Comparison of ENCODE assay signal across 1 cellular context in the genomic region with DNA sequence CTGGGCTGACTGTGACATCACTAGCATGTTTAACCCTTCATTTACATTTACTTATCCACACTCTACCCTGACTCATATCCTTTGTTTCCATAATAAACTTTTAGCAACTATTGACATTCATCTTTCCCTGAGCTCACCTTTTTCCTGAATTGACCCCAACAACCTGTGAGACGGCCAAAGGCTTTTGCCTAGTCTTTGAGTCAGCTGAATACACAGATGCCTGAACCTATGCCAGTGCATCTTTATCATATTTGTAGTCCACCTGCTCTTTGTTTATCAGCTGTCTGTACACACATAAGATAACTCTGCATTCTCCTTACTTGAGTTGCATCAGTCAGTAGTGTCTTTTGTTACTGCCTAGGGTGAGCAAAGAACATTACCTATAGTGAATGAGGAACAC.
TF ChIP-seq lines count a peak whose summit lies in the region.

No MANE protein-coding gene starts in this region.

TF ChIP-seq in HepG2, 621 proteins besides CTCF, POLR2A, EP300 and RAD21 (continued from another document and continues in another):
- TF ChIP-seq, protein P1, sequence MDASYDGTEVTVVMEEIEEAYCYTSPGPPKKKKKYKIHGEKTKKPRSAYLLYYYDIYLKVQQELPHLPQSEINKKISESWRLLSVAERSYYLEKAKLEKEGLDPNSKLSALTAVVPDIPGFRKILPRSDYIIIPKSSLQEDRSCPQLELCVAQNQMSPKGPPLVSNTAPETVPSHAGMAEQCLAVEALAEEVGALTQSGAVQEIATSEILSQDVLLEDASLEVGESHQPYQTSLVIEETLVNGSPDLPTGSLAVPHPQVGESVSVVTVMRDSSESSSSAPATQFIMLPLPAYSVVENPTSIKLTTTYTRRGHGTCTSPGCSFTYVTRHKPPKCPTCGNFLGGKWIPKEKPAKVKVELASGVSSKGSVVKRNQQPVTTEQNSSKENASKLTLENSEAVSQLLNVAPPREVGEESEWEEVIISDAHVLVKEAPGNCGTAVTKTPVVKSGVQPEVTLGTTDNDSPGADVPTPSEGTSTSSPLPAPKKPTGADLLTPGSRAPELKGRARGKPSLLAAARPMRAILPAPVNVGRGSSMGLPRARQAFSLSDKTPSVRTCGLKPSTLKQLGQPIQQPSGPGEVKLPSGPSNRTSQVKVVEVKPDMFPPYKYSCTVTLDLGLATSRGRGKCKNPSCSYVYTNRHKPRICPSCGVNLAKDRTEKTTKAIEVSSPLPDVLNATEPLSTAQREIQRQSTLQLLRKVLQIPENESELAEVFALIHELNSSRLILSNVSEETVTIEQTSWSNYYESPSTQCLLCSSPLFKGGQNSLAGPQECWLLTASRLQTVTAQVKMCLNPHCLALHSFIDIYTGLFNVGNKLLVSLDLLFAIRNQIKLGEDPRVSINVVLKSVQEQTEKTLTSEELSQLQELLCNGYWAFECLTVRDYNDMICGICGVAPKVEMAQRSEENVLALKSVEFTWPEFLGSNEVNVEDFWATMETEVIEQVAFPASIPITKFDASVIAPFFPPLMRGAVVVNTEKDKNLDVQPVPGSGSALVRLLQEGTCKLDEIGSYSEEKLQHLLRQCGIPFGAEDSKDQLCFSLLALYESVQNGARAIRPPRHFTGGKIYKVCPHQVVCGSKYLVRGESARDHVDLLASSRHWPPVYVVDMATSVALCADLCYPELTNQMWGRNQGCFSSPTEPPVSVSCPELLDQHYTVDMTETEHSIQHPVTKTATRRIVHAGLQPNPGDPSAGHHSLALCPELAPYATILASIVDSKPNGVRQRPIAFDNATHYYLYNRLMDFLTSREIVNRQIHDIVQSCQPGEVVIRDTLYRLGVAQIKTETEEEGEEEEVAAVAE (CRISPR knock-in tag; IDR thresholded peaks at IDR 0.05; ENCODE audit: borderline replicate concordance), result no peak
- TF ChIP-seq MIER3 (CRISPR knock-in tag; IDR thresholded peaks at IDR 0.05; ENCODE audit: borderline replicate concordance) (no peak), SALL1 (CRISPR knock-in tag; IDR thresholded peaks at IDR 0.05) (no peak), NR3C1 (CRISPR knock-in tag; IDR thresholded peaks at IDR 0.05) (no peak), MATR3 (CRISPR knock-in tag; IDR thresholded peaks at IDR 0.05) (no peak), HNRNPH1 (optimal IDR thresholded peaks at IDR 0.05; ENCODE audit: low read depth, low read length) (no peak), ZNF138 (CRISPR knock-in tag; IDR thresholded peaks at IDR 0.05; ENCODE audit: low read depth) (no peak), NFIC (IDR thresholded peaks at IDR 0.05; ENCODE audit: low read length) (peak; percentile 36; the same call in 1 of the 2 replicates), ZNF678 (CRISPR knock-in tag; IDR thresholded peaks at IDR 0.05) (no peak), FOXA3 (CRISPR knock-in tag; IDR thresholded peaks at IDR 0.05) (peak; percentile 83), ZNF772 (CRISPR knock-in tag; IDR thresholded peaks at IDR 0.05) (no peak), SAP130 (CRISPR knock-in tag; IDR thresholded peaks at IDR 0.05; ENCODE audit: low read depth) (peak; percentile 46), MED1 (CRISPR knock-in tag; IDR thresholded peaks at IDR 0.05) (peak; percentile 60; the same call in 1 of the 2 replicates), ZNF468 (CRISPR knock-in tag; IDR thresholded peaks at IDR 0.05) (no peak), ZNF550 (CRISPR knock-in tag; IDR thresholded peaks at IDR 0.05; ENCODE audit: borderline replicate concordance) (no peak), MED8 (CRISPR knock-in tag; IDR thresholded peaks at IDR 0.05; ENCODE audit: insufficient replicate concordance) (no peak), SMARCC2 (IDR thresholded peaks at IDR 0.05) (no peak), ZMYM3 (CRISPR knock-in tag; IDR thresholded peaks at IDR 0.05) (no peak), ZNF577 (CRISPR knock-in tag; IDR thresholded peaks at IDR 0.05; ENCODE audit: borderline replicate concordance, low read depth) (no peak)
- TF ChIP-seq, protein P2, sequence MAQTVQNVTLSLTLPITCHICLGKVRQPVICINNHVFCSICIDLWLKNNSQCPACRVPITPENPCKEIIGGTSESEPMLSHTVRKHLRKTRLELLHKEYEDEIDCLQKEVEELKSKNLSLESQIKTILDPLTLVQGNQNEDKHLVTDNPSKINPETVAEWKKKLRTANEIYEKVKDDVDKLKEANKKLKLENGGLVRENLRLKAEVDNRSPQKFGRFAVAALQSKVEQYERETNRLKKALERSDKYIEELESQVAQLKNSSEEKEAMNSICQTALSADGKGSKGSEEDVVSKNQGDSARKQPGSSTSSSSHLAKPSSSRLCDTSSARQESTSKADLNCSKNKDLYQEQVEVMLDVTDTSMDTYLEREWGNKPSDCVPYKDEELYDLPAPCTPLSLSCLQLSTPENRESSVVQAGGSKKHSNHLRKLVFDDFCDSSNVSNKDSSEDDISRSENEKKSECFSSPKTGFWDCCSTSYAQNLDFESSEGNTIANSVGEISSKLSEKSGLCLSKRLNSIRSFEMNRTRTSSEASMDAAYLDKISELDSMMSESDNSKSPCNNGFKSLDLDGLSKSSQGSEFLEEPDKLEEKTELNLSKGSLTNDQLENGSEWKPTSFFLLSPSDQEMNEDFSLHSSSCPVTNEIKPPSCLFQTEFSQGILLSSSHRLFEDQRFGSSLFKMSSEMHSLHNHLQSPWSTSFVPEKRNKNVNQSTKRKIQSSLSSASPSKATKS (CRISPR knock-in tag; IDR thresholded peaks at IDR 0.05), result no peak
- TF ChIP-seq, protein P3, sequence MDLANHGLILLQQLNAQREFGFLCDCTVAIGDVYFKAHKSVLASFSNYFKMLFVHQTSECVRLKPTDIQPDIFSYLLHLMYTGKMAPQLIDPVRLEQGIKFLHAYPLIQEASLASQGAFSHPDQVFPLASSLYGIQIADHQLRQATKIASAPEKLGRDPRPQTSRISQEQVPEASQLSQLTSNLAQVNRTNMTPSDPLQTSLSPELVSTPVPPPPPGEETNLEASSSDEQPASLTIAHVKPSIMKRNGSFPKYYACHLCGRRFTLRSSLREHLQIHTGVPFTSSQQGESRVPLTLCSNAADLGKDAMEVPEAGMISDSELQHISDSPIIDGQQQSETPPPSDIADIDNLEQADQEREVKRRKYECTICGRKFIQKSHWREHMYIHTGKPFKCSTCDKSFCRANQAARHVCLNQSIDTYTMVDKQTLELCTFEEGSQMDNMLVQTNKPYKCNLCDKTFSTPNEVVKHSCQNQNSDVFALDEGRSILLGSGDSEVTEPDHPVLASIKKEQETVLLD (CRISPR knock-in tag; IDR thresholded peaks at IDR 0.05; ENCODE audit: low read depth), result no peak
- TF ChIP-seq, protein P4, sequence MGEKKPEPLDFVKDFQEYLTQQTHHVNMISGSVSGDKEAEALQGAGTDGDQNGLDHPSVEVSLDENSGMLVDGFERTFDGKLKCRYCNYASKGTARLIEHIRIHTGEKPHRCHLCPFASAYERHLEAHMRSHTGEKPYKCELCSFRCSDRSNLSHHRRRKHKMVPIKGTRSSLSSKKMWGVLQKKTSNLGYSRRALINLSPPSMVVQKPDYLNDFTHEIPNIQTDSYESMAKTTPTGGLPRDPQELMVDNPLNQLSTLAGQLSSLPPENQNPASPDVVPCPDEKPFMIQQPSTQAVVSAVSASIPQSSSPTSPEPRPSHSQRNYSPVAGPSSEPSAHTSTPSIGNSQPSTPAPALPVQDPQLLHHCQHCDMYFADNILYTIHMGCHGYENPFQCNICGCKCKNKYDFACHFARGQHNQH (CRISPR knock-in tag; IDR thresholded peaks at IDR 0.05), result no peak
- TF ChIP-seq, protein P5, sequence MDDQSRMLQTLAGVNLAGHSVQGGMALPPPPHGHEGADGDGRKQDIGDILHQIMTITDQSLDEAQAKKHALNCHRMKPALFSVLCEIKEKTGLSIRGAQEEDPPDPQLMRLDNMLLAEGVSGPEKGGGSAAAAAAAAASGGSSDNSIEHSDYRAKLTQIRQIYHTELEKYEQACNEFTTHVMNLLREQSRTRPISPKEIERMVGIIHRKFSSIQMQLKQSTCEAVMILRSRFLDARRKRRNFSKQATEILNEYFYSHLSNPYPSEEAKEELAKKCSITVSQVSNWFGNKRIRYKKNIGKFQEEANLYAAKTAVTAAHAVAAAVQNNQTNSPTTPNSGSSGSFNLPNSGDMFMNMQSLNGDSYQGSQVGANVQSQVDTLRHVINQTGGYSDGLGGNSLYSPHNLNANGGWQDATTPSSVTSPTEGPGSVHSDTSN (CRISPR knock-in tag; IDR thresholded peaks at IDR 0.05; ENCODE audit: borderline replicate concordance), result no peak
- TF ChIP-seq, protein P6, sequence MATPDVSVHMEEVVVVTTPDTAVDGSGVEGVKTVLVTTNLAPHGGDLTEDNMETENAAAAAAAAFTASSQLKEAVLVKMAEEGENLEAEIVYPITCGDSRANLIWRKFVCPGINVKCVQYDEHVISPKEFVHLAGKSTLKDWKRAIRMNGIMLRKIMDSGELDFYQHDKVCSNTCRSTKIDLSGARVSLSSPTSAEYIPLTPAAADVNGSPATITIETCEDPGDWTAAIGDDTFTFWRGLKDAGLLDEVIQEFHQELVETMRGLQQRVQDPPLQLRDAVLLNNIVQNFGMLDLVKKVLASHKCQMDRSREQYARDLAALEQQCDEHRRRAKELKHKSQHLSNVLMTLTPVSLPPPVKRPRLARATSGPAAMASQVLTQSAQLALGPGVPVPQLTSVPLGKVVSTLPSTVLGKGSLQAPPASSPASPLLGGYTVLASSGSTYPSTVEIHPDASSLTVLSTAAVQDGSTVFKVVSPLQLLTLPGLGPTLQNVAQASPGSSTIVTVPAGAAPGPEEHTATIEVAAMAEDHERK (CRISPR knock-in tag; IDR thresholded peaks at IDR 0.05; ENCODE audit: low read depth), result no peak
- TF ChIP-seq, protein P7, sequence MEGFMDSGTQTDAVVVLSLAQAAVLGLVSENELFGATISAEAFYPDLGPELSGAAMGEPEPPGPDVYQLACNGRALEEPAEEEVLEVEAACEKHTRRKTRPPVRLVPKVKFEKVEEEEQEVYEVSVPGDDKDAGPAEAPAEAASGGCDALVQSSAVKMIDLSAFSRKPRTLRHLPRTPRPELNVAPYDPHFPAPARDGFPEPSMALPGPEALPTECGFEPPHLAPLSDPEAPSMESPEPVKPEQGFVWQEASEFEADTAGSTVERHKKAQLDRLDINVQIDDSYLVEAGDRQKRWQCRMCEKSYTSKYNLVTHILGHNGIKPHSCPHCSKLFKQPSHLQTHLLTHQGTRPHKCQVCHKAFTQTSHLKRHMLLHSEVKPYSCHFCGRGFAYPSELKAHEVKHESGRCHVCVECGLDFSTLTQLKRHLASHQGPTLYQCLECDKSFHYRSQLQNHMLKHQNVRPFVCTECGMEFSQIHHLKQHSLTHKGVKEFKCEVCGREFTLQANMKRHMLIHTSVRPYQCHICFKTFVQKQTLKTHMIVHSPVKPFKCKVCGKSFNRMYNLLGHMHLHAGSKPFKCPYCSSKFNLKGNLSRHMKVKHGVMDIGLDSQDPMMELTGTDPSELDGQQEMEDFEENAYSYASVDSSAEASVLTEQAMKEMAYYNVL (CRISPR knock-in tag; IDR thresholded peaks at IDR 0.05; ENCODE audit: borderline replicate concordance), result no peak
- TF ChIP-seq, protein P8, sequence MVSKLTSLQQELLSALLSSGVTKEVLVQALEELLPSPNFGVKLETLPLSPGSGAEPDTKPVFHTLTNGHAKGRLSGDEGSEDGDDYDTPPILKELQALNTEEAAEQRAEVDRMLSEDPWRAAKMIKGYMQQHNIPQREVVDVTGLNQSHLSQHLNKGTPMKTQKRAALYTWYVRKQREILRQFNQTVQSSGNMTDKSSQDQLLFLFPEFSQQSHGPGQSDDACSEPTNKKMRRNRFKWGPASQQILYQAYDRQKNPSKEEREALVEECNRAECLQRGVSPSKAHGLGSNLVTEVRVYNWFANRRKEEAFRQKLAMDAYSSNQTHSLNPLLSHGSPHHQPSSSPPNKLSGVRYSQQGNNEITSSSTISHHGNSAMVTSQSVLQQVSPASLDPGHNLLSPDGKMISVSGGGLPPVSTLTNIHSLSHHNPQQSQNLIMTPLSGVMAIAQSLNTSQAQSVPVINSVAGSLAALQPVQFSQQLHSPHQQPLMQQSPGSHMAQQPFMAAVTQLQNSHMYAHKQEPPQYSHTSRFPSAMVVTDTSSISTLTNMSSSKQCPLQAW (CRISPR knock-in tag; IDR thresholded peaks at IDR 0.05), result no peak
- TF ChIP-seq, protein P9, sequence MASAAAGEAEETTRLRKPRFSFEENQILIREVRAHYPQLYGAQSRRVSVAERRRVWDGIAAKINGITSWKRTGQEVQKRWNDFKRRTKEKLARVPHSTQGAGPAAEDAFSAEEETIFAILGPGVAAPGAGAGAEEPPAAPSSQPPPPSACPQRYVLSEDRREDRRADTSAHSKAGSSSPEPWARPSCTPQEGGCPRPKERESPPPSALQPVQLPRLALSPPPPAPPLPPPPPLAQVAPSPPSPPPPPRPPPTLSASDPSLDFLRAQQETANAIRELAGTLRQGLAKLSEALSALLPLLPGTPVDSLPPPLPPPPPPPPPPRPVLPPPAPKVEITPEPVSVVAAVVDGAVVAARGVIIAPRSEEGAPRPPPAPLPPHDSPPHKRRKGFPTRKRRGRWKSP (CRISPR knock-in tag; IDR thresholded peaks at IDR 0.05), result no peak
- TF ChIP-seq, protein P10, sequence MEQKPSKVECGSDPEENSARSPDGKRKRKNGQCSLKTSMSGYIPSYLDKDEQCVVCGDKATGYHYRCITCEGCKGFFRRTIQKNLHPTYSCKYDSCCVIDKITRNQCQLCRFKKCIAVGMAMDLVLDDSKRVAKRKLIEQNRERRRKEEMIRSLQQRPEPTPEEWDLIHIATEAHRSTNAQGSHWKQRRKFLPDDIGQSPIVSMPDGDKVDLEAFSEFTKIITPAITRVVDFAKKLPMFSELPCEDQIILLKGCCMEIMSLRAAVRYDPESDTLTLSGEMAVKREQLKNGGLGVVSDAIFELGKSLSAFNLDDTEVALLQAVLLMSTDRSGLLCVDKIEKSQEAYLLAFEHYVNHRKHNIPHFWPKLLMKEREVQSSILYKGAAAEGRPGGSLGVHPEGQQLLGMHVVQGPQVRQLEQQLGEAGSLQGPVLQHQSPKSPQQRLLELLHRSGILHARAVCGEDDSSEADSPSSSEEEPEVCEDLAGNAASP (CRISPR knock-in tag; IDR thresholded peaks at IDR 0.05; ENCODE audit: borderline replicate concordance), result peak; percentile 94
- TF ChIP-seq, protein P11, sequence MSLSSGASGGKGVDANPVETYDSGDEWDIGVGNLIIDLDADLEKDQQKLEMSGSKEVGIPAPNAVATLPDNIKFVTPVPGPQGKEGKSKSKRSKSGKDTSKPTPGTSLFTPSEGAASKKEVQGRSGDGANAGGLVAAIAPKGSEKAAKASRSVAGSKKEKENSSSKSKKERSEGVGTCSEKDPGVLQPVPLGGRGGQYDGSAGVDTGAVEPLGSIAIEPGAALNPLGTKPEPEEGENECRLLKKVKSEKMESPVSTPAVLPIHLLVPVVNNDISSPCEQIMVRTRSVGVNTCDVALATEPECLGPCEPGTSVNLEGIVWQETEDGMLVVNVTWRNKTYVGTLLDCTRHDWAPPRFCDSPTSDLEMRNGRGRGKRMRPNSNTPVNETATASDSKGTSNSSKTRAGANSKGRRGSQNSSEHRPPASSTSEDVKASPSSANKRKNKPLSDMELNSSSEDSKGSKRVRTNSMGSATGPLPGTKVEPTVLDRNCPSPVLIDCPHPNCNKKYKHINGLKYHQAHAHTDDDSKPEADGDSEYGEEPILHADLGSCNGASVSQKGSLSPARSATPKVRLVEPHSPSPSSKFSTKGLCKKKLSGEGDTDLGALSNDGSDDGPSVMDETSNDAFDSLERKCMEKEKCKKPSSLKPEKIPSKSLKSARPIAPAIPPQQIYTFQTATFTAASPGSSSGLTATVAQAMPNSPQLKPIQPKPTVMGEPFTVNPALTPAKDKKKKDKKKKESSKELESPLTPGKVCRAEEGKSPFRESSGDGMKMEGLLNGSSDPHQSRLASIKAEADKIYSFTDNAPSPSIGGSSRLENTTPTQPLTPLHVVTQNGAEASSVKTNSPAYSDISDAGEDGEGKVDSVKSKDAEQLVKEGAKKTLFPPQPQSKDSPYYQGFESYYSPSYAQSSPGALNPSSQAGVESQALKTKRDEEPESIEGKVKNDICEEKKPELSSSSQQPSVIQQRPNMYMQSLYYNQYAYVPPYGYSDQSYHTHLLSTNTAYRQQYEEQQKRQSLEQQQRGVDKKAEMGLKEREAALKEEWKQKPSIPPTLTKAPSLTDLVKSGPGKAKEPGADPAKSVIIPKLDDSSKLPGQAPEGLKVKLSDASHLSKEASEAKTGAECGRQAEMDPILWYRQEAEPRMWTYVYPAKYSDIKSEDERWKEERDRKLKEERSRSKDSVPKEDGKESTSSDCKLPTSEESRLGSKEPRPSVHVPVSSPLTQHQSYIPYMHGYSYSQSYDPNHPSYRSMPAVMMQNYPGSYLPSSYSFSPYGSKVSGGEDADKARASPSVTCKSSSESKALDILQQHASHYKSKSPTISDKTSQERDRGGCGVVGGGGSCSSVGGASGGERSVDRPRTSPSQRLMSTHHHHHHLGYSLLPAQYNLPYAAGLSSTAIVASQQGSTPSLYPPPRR (CRISPR knock-in tag; IDR thresholded peaks at IDR 0.05; ENCODE audit: borderline replicate concordance), result no peak
